16 cellular contexts compared by ENCODE assay signal in the genomic region with DNA sequence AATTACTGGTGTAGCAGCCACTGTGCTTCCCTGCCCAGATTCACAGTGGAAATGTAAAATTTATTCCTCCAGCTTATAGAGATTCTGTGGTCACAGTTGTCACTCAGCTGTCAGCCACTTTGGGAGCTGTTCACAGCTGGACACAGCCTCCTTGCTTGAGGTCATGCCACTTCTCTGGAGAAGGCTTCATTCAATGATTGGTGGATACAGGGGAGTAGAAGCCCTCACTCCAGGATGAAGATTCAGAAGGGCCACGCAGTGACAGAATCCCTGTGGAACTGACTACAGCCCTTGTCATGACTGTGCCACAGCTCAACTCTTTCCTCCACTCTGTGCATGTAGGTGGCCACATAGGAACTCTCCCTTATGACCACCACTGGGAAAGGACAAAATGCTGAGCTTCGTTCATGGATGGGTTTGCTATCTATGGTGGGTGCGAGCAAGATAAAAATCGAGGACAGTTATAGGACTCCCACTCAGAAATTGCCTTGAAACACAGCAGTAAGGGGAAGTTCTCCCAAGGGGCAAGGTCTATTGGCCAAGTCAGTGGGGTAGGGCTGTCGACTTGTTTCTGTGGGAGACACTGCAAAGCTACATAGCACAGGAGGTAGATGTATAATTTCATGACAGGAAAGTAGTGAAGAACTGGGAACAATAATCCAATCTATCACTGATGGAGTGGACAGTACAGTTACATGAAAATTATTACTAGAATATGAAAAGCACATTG.
"Had no signal": no experiment of that assay in that cellular context is flagged by ENCODE, and none has a peak within 500 bp of the region (broad histone marks: within the 10 kb centered on the region; RNA-seq: fewer than 3 reads in every experiment).

No MANE protein-coding gene starts in this region.

- ATAC-seq: left colon had no signal

- H3K27me3 Mint-ChIP-seq: activated CD4-positive, alpha-beta T cell treated with anti-CD3 and anti-CD28 coated beads, Interleukin-2, amount 10 ng/mL, durations not matched to agents 7 days and 5 days had no signal

- H3K4me3 ChIP-seq: ascending aorta, cardiac muscle cell, dorsolateral prefrontal cortex, lower lobe of right lung, tibial artery had no signal

- H3K4me1 Mint-ChIP-seq: activated CD4-positive, alpha-beta T cell treated with anti-CD3 and anti-CD28 coated beads, Interleukin-2, amount 10 ng/mL, durations not matched to agents 7 days and 5 days; naive B cell had no signal

- H3K4me1 ChIP-seq: ascending aorta, parathyroid adenoma, tibial artery had no signal

- H3K27ac Mint-ChIP-seq: activated CD4-positive, alpha-beta T cell treated with anti-CD3 and anti-CD28 coated beads, Interleukin-2, amount 10 ng/mL, durations not matched to agents 7 days and 5 days; activated T-helper 1 cell treated with anti-CD3 and anti-CD28 coated beads, Interleukin-12 subunit alpha, Interleukin-12 subunit beta, Interleukin-2, Interleukin-4 antibody, amounts not matched to agents 30 ng/mL and 10 ng/mL and 1 ng/mL, durations not matched to agents 14 hours and 24 hours and 36 hours; endodermal cell had no signal

- H3K27me3 ChIP-seq: ascending aorta, cardiac muscle cell, tibial artery had no signal

- H3K27ac ChIP-seq: ascending aorta, cardiac muscle cell, dorsolateral prefrontal cortex, lower lobe of right lung, parathyroid adenoma, tibial artery had no signal

- H3K4me3 Mint-ChIP-seq: activated CD4-positive, alpha-beta T cell treated with anti-CD3 and anti-CD28 coated beads, Interleukin-2, amount 10 ng/mL, durations not matched to agents 7 days and 5 days; activated T-helper 1 cell treated with anti-CD3 and anti-CD28 coated beads, Interleukin-12 subunit alpha, Interleukin-12 subunit beta, Interleukin-2, Interleukin-4 antibody, amounts not matched to agents 30 ng/mL and 10 ng/mL and 1 ng/mL, durations not matched to agents 14 hours and 24 hours and 36 hours; endodermal cell had no signal

- DNase-seq: activated CD4-positive, alpha-beta T cell treated with anti-CD3 and anti-CD28 coated beads, Interleukin-2, amount 10 ng/mL, durations not matched to agents 7 days and 5 days; activated CD4-positive, CD25-positive, alpha-beta regulatory T cell; activated naive CD4-positive, alpha-beta T cell; left colon; naive B cell; stimulated activated CD4-positive, alpha-beta T cell treated with anti-CD3 and anti-CD28 coated beads, Interleukin-12 subunit alpha, Interleukin-12 subunit beta, amount 100 ng/mL, for 4 hours; stimulated activated CD4-positive, alpha-beta T cell treated with anti-CD3 and anti-CD28 coated beads, Interleukin-2, amount 100 ng/mL, for 24 hours; T-helper 2 cell; tibial artery had no signal

- H3K9me3 Mint-ChIP-seq: activated CD4-positive, alpha-beta T cell treated with anti-CD3 and anti-CD28 coated beads, Interleukin-2, amount 10 ng/mL, durations not matched to agents 7 days and 5 days; activated T-helper 1 cell treated with anti-CD3 and anti-CD28 coated beads, Interleukin-12 subunit alpha, Interleukin-12 subunit beta, Interleukin-2, Interleukin-4 antibody, amounts not matched to agents 30 ng/mL and 10 ng/mL and 1 ng/mL, durations not matched to agents 14 hours and 24 hours and 36 hours had no signal

- H3K36me3 ChIP-seq: ascending aorta, cardiac muscle cell, lower lobe of right lung, tibial artery had no signal

- H3K9me3 ChIP-seq: ascending aorta, lower lobe of right lung, tibial artery had no signal
